8 cellular contexts compared by ENCODE assay signal in the genomic region with DNA sequence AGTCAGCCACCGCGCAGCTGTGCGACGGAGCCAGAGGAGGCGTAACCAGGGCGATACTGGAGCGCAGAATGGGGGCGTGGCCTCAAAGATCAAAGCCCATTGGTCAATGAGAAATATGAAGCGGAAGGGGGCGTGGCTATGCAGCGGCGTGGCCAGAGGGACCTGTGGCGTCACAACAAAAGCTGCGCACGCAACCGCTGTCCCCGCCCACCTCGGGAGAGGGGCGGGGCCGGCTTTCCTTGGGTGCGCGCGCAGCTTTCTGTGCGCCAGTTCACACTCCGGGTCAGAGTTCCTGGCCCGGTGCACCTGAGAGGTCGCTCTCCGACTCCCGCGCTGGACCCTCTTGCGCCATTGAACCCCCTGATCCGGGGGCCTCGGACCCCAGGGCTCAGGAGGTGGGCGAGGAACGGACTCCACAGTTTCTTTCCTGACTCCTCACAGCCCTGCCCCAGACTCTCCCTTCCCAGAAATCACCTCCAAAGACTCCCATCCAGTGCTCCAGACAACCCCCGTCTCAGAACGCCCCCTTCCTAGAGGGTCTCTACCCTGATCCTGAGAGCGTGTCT. TPM values are rescaled to one million over a fixed set of nuclear protein-coding genes. Genes with fewer than 3 reads are reported as not detected.
DNase-seq lines count a peak whose midpoint lies in the region; ATAC-seq, FAIRE-seq and TF ChIP-seq lines count a peak whose summit lies in the region.

A gene (plus strand): TSS at position 269 of the 566 bp plus-strand sequence.

- ATAC-seq in HG02798 (IDR thresholded peaks at IDR 0.05; ENCODE audit: poor library complexity, unreplicated experiment) (peak; percentile 97), Right ventricle myocardium inferior (peak; percentile 98), pancreas (peak; percentile 93 to 97 (median 96))

- H3K36me3 ChIP-seq in pancreas (peaks cover 0 to 12% (median 0%) of the 10 kb centered on the region in 3 donors), thyroid gland (peaks cover 14 to 25% of the 10 kb centered on the region in 2 donors)

- TF ChIP-seq CTCF in pancreas (IDR thresholded peaks at IDR 0.05) (no peak), thyroid gland (IDR thresholded peaks at IDR 0.05) (no peak)

- DNase-seq in GM12891 (ENCODE audit: insufficient read length, low spot score) = peak; percentile 97
- DNase-seq in NCI-H1417 treated with DMSO at 0.1 percent for 48 hours (lab: John Stamatoyannopoulos, UW) = peak; percentile 99
- peak; percentile 92 to 98 for DNase-seq in SW 1271 (lab: John Stamatoyannopoulos, UW)
- peak; percentile 99 for DNase-seq in activated naive CD8-positive, alpha-beta T cell treated with anti-CD3 and anti-CD28 coated beads, Interleukin-2, amount 50 U/mL, for 16 hours (ENCODE audit: low read depth, low spot score)
- peak; percentile 100 for DNase-seq in Right ventricle myocardium inferior (ENCODE audit: missing footprints)
- peak; percentile 100 for DNase-seq in pancreas
- DNase-seq in thyroid gland = peak; percentile 100

- TF ChIP-seq POLR2A in GM12891 (IDR thresholded peaks at IDR 0.05; ENCODE audit: low read depth, low read length) = peak; percentile 97
- peak; percentile 90 to 92 for TF ChIP-seq POLR2A in thyroid gland (IDR thresholded peaks at IDR 0.05)

- H3K4me1 ChIP-seq in pancreas (peaks cover 0 to 12% (median 5%) of the 10 kb centered on the region in 3 donors), thyroid gland (peaks cover 22 to 44% of the 10 kb centered on the region in 2 donors)

- peak within 1 kb of the TSS; percentile 73 to 76 (median 74) for H3K27ac ChIP-seq in pancreas
- H3K27ac ChIP-seq in thyroid gland = peak within 1 kb of the TSS; percentile 16 to 88 (median 85)

- H3K27me3 ChIP-seq in pancreas = no peaks in the 10 kb centered on the region
- no peaks in the 10 kb centered on the region for H3K27me3 ChIP-seq in thyroid gland

- intact Hi-C loops in Right ventricle myocardium inferior (cut with DNase I) (loop anchor here (5.0 kb wide), 2 partner anchors 46 to 74 kb away; a partner anchor contains a TSS), pancreas (cut with DNase I) (no loop called here), thyroid gland (cut with DNase I) (loop anchor here (5.0 kb wide), 1 partner anchor 46 kb away; a partner anchor contains a TSS)

- H3K4me3 ChIP-seq in pancreas (peak within 1 kb of the TSS; percentile 84 to 91 (median 90)), thyroid gland (replicated peaks in 1 of 3) (peak within 1 kb of the TSS; percentile 66 to 97 (median 70))

- WGBS in pancreas, 2 donors = 0% methylated on average over 33 to 38 of the region's 38 CpGs
- WGBS in thyroid gland, 2 donors = 0% methylated on average over 17 to 36 of the region's 38 CpGs

- FAIRE-seq in GM12891 (lab: Jason Lieb, UNC) (peak; percentile 98), pancreas (lab: Jason Lieb, UNC) (peak; percentile 41)

- H3K9me3 ChIP-seq in pancreas (no peaks in the 10 kb centered on the region), thyroid gland (no peaks in the 10 kb centered on the region)

TF ChIP-seq in GM12891, 5 proteins besides CTCF, POLR2A, EP300 and RAD21:
- peak; percentile 79 for TF ChIP-seq TAF1 (IDR thresholded peaks at IDR 0.05; ENCODE audit: low read depth, low read length)
- no peak for TF ChIP-seq PAX5 (IDR thresholded peaks at IDR 0.05; ENCODE audit: insufficient read depth, low read length, severe bottlenecking)
- peak; percentile 58 for TF ChIP-seq SPI1 (IDR thresholded peaks at IDR 0.05; ENCODE audit: low read depth, low read length)
- TF ChIP-seq POLR2AphosphoS5 (IDR thresholded peaks at IDR 0.05; ENCODE audit: low read depth, low read length) = peak; percentile 95
- 0 out of 2 replicates have a peak, but pooled peaks have one; percentile 55 for TF ChIP-seq POU2F2 (IDR thresholded peaks at IDR 0.05; ENCODE audit: low read depth, low read length)

RNA-seq across cellular contexts. Expression of the gene that starts here (rescaled TPM):
- 16.7 TPM for polyA plus RNA-seq in GM12891 (2012; ENCODE audit: low read depth, missing spikeins)
- total RNA-seq in Right ventricle myocardium inferior (14.9 TPM), pancreas (1 to 10 TPM; 6.3 to 9.6 (median 6.8) TPM), thyroid gland (10 to 100 TPM; 18.5 to 50.2 (median 49.2) TPM)
- polyA plus RNA-seq in pancreas = 10 to 100 TPM; 10.5 to 20.2 TPM

Comparison
In these comparisons a context has a peak if more than half of its experiments do, and no peak if none do; other contexts are left out.
1. Peak in every context shown above with its lines: DNase-seq, ATAC-seq, H3K4me3 ChIP-seq and H3K27ac ChIP-seq.
2. intact Hi-C loops: an anchor here in Right ventricle myocardium inferior (5.0 kb wide) and thyroid gland (5.0 kb wide); none called in pancreas.